ENCODE assay signal across 8 cellular contexts in the genomic region with DNA sequence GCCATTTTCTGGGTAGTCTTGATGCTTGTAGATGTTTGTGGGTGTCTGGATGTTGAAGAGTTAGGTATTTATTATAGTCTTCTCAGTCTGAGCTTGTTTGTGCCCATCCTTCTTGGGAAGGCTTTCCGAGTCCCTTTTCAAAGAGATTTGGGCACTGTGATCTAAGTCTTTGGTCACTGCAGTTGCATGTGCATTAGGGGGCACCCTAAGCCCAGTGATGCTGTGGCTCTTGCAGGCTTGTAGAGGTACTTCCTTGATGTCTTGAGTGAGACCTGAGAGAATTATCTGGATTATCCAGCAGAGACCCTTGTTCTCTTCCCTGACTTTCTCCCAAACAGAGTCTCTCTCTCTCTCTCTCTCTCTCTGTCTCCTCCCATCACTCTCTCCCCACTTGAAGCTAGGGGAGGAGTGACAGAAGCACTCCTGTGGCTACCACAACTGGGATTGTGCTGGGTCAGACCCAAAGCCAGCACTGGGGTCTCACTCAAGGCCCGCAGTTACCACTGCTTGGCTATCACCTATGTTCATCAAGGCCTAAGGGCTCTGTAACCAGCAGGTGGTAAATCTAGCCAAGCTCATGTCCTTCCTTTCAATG.
DNase-seq lines count a peak whose midpoint lies in the region; TF ChIP-seq lines count a peak whose summit lies in the region.

No MANE protein-coding gene starts in this region.

- no peak overlapping the region for H3K27ac ChIP-seq in VCaP

- H3K9me3 Mint-ChIP-seq in activated T-helper 2 cell treated with anti-CD3 and anti-CD28 coated beads, Interferon-gamma antibody, Interleukin-2, Interleukin-4, amounts not matched to agents 10 μg/mL and 5 μg/mL and 100 μg/mL, durations not matched to agents 14 hours and 24 hours and 36 hours: no peaks in the 10 kb centered on the region

- H3K27me3 Mint-ChIP-seq in activated T-helper 2 cell treated with anti-CD3 and anti-CD28 coated beads, Interferon-gamma antibody, Interleukin-2, Interleukin-4, amounts not matched to agents 10 μg/mL and 5 μg/mL and 100 μg/mL, durations not matched to agents 14 hours and 24 hours and 36 hours (ENCODE audit: low read depth): peaks cover 2% of the 10 kb centered on the region

- peak; percentile 9 for DNase-seq in stimulated activated CD4-positive, alpha-beta T cell treated with anti-CD3 and anti-CD28 coated beads, Interleukin-1b, Interleukin-23, amount 100 ng/mL, for 48 hours
- DNase-seq in stimulated activated CD4-positive, alpha-beta T cell treated with anti-CD3 and anti-CD28 coated beads, Interleukin-12 subunit alpha, Interleukin-12 subunit beta, amount 100 ng/mL, for 4 hours: no peak
- DNase-seq in HS-5 (ENCODE audit: low read depth) (peak; percentile 29), germinal center (ENCODE audit: low spot score) (peak; percentile 22), posterior cingulate gyrus (peak in 9 of 10 donors; percentile 36 to 93 (median 62)), NCI-H345 (lab: John Stamatoyannopoulos, UW) (no peak)
- no peak for DNase-seq in activated T-helper 2 cell treated with anti-CD3 and anti-CD28 coated beads, Interferon-gamma antibody, Interleukin-2, Interleukin-4, amounts not matched to agents 10 μg/mL and 5 μg/mL and 100 μg/mL, durations not matched to agents 14 hours and 24 hours and 36 hours (ENCODE audit: low spot score)

- peak; percentile 68 for TF ChIP-seq CTCF in VCaP (conservative IDR thresholded peaks at IDR 0.05)

- intact Hi-C loops in posterior cingulate gyrus (cut with DNase I): no loop called here
- intact Hi-C loops in activated T-helper 2 cell treated with anti-CD3 and anti-CD28 coated beads, Interferon-gamma antibody, Interleukin-2, Interleukin-4, amounts not matched to agents 10 μg/mL and 5 μg/mL and 100 μg/mL, durations not matched to agents 14 hours and 24 hours and 36 hours (cut with micrococcal nuclease): loop anchor here (10.0 kb wide), 1 partner anchor 352 kb away; no protein-coding TSS in a partner anchor

- H3K36me3 Mint-ChIP-seq in activated T-helper 2 cell treated with anti-CD3 and anti-CD28 coated beads, Interferon-gamma antibody, Interleukin-2, Interleukin-4, amounts not matched to agents 10 μg/mL and 5 μg/mL and 100 μg/mL, durations not matched to agents 14 hours and 24 hours and 36 hours (ENCODE audit: low read depth): no peaks in the 10 kb centered on the region

- no peak overlapping the region for H3K27ac Mint-ChIP-seq in activated T-helper 2 cell treated with anti-CD3 and anti-CD28 coated beads, Interferon-gamma antibody, Interleukin-2, Interleukin-4, amounts not matched to agents 10 μg/mL and 5 μg/mL and 100 μg/mL, durations not matched to agents 14 hours and 24 hours and 36 hours

- no peaks in the 10 kb centered on the region for H3K4me1 Mint-ChIP-seq in activated T-helper 2 cell treated with anti-CD3 and anti-CD28 coated beads, Interferon-gamma antibody, Interleukin-2, Interleukin-4, amounts not matched to agents 10 μg/mL and 5 μg/mL and 100 μg/mL, durations not matched to agents 14 hours and 24 hours and 36 hours (ENCODE audit: low read depth)

- H3K4me3 Mint-ChIP-seq in activated T-helper 2 cell treated with anti-CD3 and anti-CD28 coated beads, Interferon-gamma antibody, Interleukin-2, Interleukin-4, amounts not matched to agents 10 μg/mL and 5 μg/mL and 100 μg/mL, durations not matched to agents 14 hours and 24 hours and 36 hours (ENCODE audit: low read depth): no peak overlapping the region

Comparison
In these comparisons a context has a peak if more than half of its experiments do, and no peak if none do; other contexts are left out.
1. DNase-seq: peak in stimulated activated CD4-positive, alpha-beta T cell treated with anti-CD3 and anti-CD28 coated beads, Interleukin-1b, Interleukin-23, amount 100 ng/mL, for 48 hours (single experiment), HS-5 (single experiment), germinal center (single experiment) and posterior cingulate gyrus (9 of 10); none in stimulated activated CD4-positive, alpha-beta T cell treated with anti-CD3 and anti-CD28 coated beads, Interleukin-12 subunit alpha, Interleukin-12 subunit beta, amount 100 ng/mL, for 4 hours (single experiment), activated T-helper 2 cell treated with anti-CD3 and anti-CD28 coated beads, Interferon-gamma antibody, Interleukin-2, Interleukin-4, amounts not matched to agents 10 μg/mL and 5 μg/mL and 100 μg/mL, durations not matched to agents 14 hours and 24 hours and 36 hours (single experiment) and NCI-H345 (single experiment).